In the genomic region with DNA sequence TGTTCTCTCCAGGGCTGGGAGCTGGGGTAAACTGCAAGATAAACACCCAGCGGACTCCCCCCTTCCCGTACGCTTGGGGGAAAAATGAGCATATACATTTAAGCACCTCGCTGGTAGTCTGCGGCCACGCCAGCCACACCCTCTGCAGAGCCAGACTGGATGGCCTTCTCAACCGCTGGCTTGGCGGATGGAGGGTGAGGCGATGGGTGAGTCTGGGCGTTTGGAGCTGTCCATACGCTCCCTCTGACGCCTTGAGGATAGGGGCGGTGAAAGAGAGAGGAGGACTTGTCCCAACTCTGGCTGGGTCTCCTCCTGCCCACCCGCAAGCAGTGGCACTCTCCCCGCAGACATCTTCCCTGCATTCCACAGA, we compare ENCODE assay signal across 2 cellular contexts.
TF ChIP-seq lines count a peak whose summit lies in the region.

No MANE protein-coding gene starts in this region.

TF ChIP-seq in endothelial cell of umbilical vein, 7 proteins besides CTCF, POLR2A, EP300 and RAD21 (continued from another document):
- TF ChIP-seq GATA2 (IDR thresholded peaks at IDR 0.05; ENCODE audit: insufficient read depth, insufficient read length, low read depth, low read length) (no peak), FOS (IDR thresholded peaks at IDR 0.05; ENCODE audit: borderline replicate concordance, insufficient read depth, low read length) (no peak), JUN (IDR thresholded peaks at IDR 0.05; ENCODE audit: borderline replicate concordance, insufficient read depth, insufficient read length, low read depth) (no peak), EZH2 (IDR thresholded peaks at IDR 0.05; ENCODE audit: borderline replicate concordance, low read depth, low read length, severe bottlenecking) (no peak), POLR2AphosphoS5 (IDR thresholded peaks at IDR 0.05; ENCODE audit: insufficient read depth, low read depth, low read length) (no peak)
- TF ChIP-seq, protein P1, sequence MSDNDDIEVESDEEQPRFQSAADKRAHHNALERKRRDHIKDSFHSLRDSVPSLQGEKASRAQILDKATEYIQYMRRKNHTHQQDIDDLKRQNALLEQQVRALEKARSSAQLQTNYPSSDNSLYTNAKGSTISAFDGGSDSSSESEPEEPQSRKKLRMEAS (IDR thresholded peaks at IDR 0.05; ENCODE audit: insufficient read depth, insufficient read length) = no peak

TF ChIP-seq in neural cell, 6 proteins besides CTCF, POLR2A, EP300 and RAD21 (continued from another document):
- TF ChIP-seq SMC3 (conservative IDR thresholded peaks at IDR 0.05; ENCODE audit: poor library complexity) = no peak
- no peak for TF ChIP-seq POLR2AphosphoS5 (IDR thresholded peaks at IDR 0.05)
- TF ChIP-seq, protein P2, sequence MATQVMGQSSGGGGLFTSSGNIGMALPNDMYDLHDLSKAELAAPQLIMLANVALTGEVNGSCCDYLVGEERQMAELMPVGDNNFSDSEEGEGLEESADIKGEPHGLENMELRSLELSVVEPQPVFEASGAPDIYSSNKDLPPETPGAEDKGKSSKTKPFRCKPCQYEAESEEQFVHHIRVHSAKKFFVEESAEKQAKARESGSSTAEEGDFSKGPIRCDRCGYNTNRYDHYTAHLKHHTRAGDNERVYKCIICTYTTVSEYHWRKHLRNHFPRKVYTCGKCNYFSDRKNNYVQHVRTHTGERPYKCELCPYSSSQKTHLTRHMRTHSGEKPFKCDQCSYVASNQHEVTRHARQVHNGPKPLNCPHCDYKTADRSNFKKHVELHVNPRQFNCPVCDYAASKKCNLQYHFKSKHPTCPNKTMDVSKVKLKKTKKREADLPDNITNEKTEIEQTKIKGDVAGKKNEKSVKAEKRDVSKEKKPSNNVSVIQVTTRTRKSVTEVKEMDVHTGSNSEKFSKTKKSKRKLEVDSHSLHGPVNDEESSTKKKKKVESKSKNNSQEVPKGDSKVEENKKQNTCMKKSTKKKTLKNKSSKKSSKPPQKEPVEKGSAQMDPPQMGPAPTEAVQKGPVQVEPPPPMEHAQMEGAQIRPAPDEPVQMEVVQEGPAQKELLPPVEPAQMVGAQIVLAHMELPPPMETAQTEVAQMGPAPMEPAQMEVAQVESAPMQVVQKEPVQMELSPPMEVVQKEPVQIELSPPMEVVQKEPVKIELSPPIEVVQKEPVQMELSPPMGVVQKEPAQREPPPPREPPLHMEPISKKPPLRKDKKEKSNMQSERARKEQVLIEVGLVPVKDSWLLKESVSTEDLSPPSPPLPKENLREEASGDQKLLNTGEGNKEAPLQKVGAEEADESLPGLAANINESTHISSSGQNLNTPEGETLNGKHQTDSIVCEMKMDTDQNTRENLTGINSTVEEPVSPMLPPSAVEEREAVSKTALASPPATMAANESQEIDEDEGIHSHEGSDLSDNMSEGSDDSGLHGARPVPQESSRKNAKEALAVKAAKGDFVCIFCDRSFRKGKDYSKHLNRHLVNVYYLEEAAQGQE (IDR thresholded peaks at IDR 0.05; ENCODE audit: borderline replicate concordance) = no peak
- TF ChIP-seq EZH2 (IDR thresholded peaks at IDR 0.05; ENCODE audit: borderline replicate concordance, insufficient read depth, low read length, poor library complexity, severe bottlenecking) = no peak
TF ChIP-seq in neural cell: peak in this region for 0.
